In genomic region chr2:152298754-152299153, GRCh38 we compare ENCODE assay signal across 20 cellular contexts. TPM values are rescaled to one million over a fixed set of nuclear protein-coding genes. Genes with fewer than 3 reads are reported as not detected.
A peak's percentile ranks its signal among the peaks of the same experiment; 100 is the strongest.
DNase-seq lines count a peak whose midpoint lies in the region; ATAC-seq, FAIRE-seq and TF ChIP-seq lines count a peak whose summit lies in the region.
"Had no signal": no experiment of that assay in that cellular context is flagged by ENCODE, and none has a peak within 500 bp of the region (broad histone marks: within the 10 kb centered on the region; RNA-seq: fewer than 3 reads in every experiment).

No MANE protein-coding gene starts in this region.

- H3K9me3 ChIP-seq in HepG2 (ENCODE audit: low read length) (no peaks in the 10 kb centered on the region), right lobe of liver (no peaks in the 10 kb centered on the region)
- H3K9me3 ChIP-seq: adrenal gland, transverse colon had no signal

- TF ChIP-seq EP300 in HepG2 (IDR thresholded peaks at IDR 0.05; ENCODE audit: low read depth in 2 of 2, low read length in 2 of 2) = no peak
- no peak for TF ChIP-seq EP300 in HepG2 (CRISPR knock-in tag; IDR thresholded peaks at IDR 0.05; ENCODE audit: borderline replicate concordance)

- no peak overlapping the region for H3K4me3 Mint-ChIP-seq in activated naive CD8-positive, alpha-beta T cell treated with anti-CD3 and anti-CD28 coated beads for 36 hours
- H3K4me3 Mint-ChIP-seq: activated CD8-positive, alpha-beta T cell treated with anti-CD3 and anti-CD28 coated beads for 36 hours; CD8-positive, alpha-beta T cell; stimulated activated memory B cell treated with anti-CD40 and anti-IgM and Interleukin-4, amounts not matched to agents 10 μg/mL and 1 μg/mL and 100 μg/mL, for 72 hours had no signal

- no peak overlapping the region for H3K4me2 ChIP-seq in HepG2 (ENCODE audit: low read depth, low read length)
- H3K4me2 ChIP-seq: PC-9 had no signal

- H3K9me3 Mint-ChIP-seq in activated naive CD8-positive, alpha-beta T cell treated with anti-CD3 and anti-CD28 coated beads for 36 hours = no peaks in the 10 kb centered on the region
- H3K9me3 Mint-ChIP-seq: activated CD8-positive, alpha-beta T cell treated with anti-CD3 and anti-CD28 coated beads for 36 hours; CD8-positive, alpha-beta T cell; stimulated activated memory B cell treated with anti-CD40 and anti-IgM and Interleukin-4, amounts not matched to agents 10 μg/mL and 1 μg/mL and 100 μg/mL, for 72 hours had no signal

- POLR2A ChIA-PET in HepG2 (lab: Yijun Ruan, JAX) = no interaction called here

- no peaks in the 10 kb centered on the region for H3K36me3 Mint-ChIP-seq in activated naive CD8-positive, alpha-beta T cell treated with anti-CD3 and anti-CD28 coated beads for 36 hours
- H3K36me3 Mint-ChIP-seq: CD8-positive, alpha-beta T cell; stimulated activated memory B cell treated with anti-CD40 and anti-IgM and Interleukin-4, amounts not matched to agents 10 μg/mL and 1 μg/mL and 100 μg/mL, for 72 hours had no signal

- H3K27me3 Mint-ChIP-seq in activated naive CD8-positive, alpha-beta T cell treated with anti-CD3 and anti-CD28 coated beads for 36 hours = peaks cover 18% of the 10 kb centered on the region

- H3K27ac ChIP-seq in HepG2 (ENCODE audit: extremely low read length, insufficient read depth, low read length) = no peak overlapping the region
- H3K27ac ChIP-seq in right lobe of liver = no peak overlapping the region
- H3K27ac ChIP-seq: adrenal gland, coronary artery, PC-9, transverse colon had no signal

- ATAC-seq in HepG2 = no peak
- no peak for ATAC-seq in right lobe of liver
- peak; percentile 41 for ATAC-seq in esophagus mucosa
- ATAC-seq: activated CD8-positive, alpha-beta T cell treated with anti-CD3 and anti-CD28 coated beads for 36 hours; CD8-positive, alpha-beta T cell; stimulated activated memory B cell treated with anti-CD40 and anti-IgM and Interleukin-4, amounts not matched to agents 10 μg/mL and 1 μg/mL and 100 μg/mL, for 72 hours had no signal

- no peak overlapping the region for H3K4me3 ChIP-seq in HepG2 (replicated peaks in 1 of 3; ENCODE audit: insufficient read depth in 1 of 3, low read depth in 2 of 3, low read length in 3 of 3)
- H3K4me3 ChIP-seq in right lobe of liver = no peak overlapping the region
- H3K4me3 ChIP-seq: adrenal gland, coronary artery, PC-9, transverse colon had no signal

- H3K27me3 ChIP-seq in HepG2 (ENCODE audit: control insufficient read depth in 1 of 2, insufficient read depth in 2 of 2, low read length in 2 of 2) = peaks cover 0 to 21% of the 10 kb centered on the region in 2 experiments; a peak in 2 of 5 replicates
- no peaks in the 10 kb centered on the region for H3K27me3 ChIP-seq in right lobe of liver
- H3K27me3 ChIP-seq: adrenal gland, transverse colon had no signal

- intact Hi-C loops in HepG2 (cut with micrococcal nuclease; ENCODE audit: unreplicated experiment) (no loop called here), right lobe of liver (cut with DNase I) (no loop called here)

- H3K36me3 ChIP-seq in HepG2 (replicated peaks in 1 of 2; ENCODE audit: control insufficient read depth in 1 of 2, insufficient read depth in 2 of 2, low read length in 2 of 2) = no peaks in the 10 kb centered on the region
- H3K36me3 ChIP-seq in right lobe of liver = no peaks in the 10 kb centered on the region
- H3K36me3 ChIP-seq: adrenal gland, transverse colon had no signal

- H3K4me1 ChIP-seq in HepG2 (ENCODE audit: insufficient read depth, low read length) = no peaks in the 10 kb centered on the region
- H3K4me1 ChIP-seq in right lobe of liver = no peaks in the 10 kb centered on the region
- H3K4me1 ChIP-seq: adrenal gland, transverse colon had no signal

- 3% methylated on average over 1 of the region's 1 CpG for WGBS in HepG2 (ENCODE audit: low lambda C conversion rate)
- WGBS in right lobe of liver (ENCODE audit: insufficient coverage, low coverage, low lambda C conversion rate, missing lambda C conversion rate) = 88% methylated on average over 1 of the region's 1 CpG

- no peaks in the 10 kb centered on the region for H3K79me2 ChIP-seq in HepG2 (ENCODE audit: insufficient read depth, low read length)

- TF ChIP-seq POLR2A in HepG2 (IDR thresholded peaks at IDR 0.05; ENCODE audit: insufficient read depth in 1 of 2, low read depth in 2 of 2, low read length in 2 of 2) (no peak), right lobe of liver (IDR thresholded peaks at IDR 0.05) (no peak)

- H4K20me1 ChIP-seq in HepG2 (ENCODE audit: insufficient read depth, low read length) = no peaks in the 10 kb centered on the region

- in situ Hi-C loops in HepG2 (cut with HindIII; ENCODE audit: extremely low pct_ligation_motif_present, low pct_unique_long_range_greater_than_20kb) = no loop called here

- DNase-seq in HepG2 (ENCODE audit: low spot score) = no peak
- no peak for DNase-seq in right lobe of liver
- peak; percentile 58 for DNase-seq in RPMI7951 (ENCODE audit: low read depth)
- no peak for DNase-seq in T-helper 1 cell
- no peak for DNase-seq in amniotic stem cell (lab: John Stamatoyannopoulos, UW)
- DNase-seq in NOMO-1 (lab: John Stamatoyannopoulos, UW; ENCODE audit: unreplicated experiment in 2 of 2) = no peak
- no peak for DNase-seq in activated naive CD8-positive, alpha-beta T cell treated with anti-CD3 and anti-CD28 coated beads for 36 hours
- DNase-seq: activated CD8-positive, alpha-beta T cell treated with anti-CD3 and anti-CD28 coated beads for 36 hours; adrenal gland; CD8-positive, alpha-beta T cell; hypothalamus; NCI-H1417 treated with DMSO at 0.1 percent for 48 hours; NCI-H446 treated with DMSO at 0.1 percent for 48 hours; occipital lobe; transverse colon had no signal

- H3K27ac Mint-ChIP-seq in activated naive CD8-positive, alpha-beta T cell treated with anti-CD3 and anti-CD28 coated beads for 36 hours = no peak overlapping the region
- H3K27ac Mint-ChIP-seq: activated CD8-positive, alpha-beta T cell treated with anti-CD3 and anti-CD28 coated beads for 36 hours; CD8-positive, alpha-beta T cell; stimulated activated memory B cell treated with anti-CD40 and anti-IgM and Interleukin-4, amounts not matched to agents 10 μg/mL and 1 μg/mL and 100 μg/mL, for 72 hours had no signal

- no peak for TF ChIP-seq RAD21 in HepG2 (CRISPR knock-in tag; IDR thresholded peaks at IDR 0.05)

- FAIRE-seq in HepG2 (lab: Jason Lieb, UNC) = no peak
- FAIRE-seq: G401.6 had no signal

- no peak for TF ChIP-seq CTCF in HepG2 (CRISPR knock-in tag; IDR thresholded peaks at IDR 0.05)
- TF ChIP-seq CTCF in right lobe of liver (IDR thresholded peaks at IDR 0.05) = no peak

- BruUV-seq in HepG2 (replicated peaks; lab: Mats Ljungman, UMichigan) = no TSS peak

- H3K4me1 Mint-ChIP-seq in activated naive CD8-positive, alpha-beta T cell treated with anti-CD3 and anti-CD28 coated beads for 36 hours = no peaks in the 10 kb centered on the region
- H3K4me1 Mint-ChIP-seq: stimulated activated memory B cell treated with anti-CD40 and anti-IgM and Interleukin-4, amounts not matched to agents 10 μg/mL and 1 μg/mL and 100 μg/mL, for 72 hours had no signal

- CTCF ChIA-PET in HepG2 (lab: Yijun Ruan, JAX; ENCODE audit: low intra/inter-chr PET ratio, low total read pairs) = no interaction called here

- H3K9ac ChIP-seq in HepG2 (ENCODE audit: insufficient read depth, low read depth, low read length) = no peak overlapping the region

- no peak overlapping the region for H2AFZ ChIP-seq in HepG2 (ENCODE audit: low read length)
- H2AFZ ChIP-seq: PC-9 had no signal

TF ChIP-seq in HepG2, 621 proteins besides CTCF, POLR2A, EP300 and RAD21 (continues in another document):
- TF ChIP-seq MAFF (IDR thresholded peaks at IDR 0.05; ENCODE audit: low read depth, low read length) (peak; percentile 69), PITX1 (CRISPR knock-in tag; IDR thresholded peaks at IDR 0.05) (no peak), NFE2L2 (IDR thresholded peaks at IDR 0.05; ENCODE audit: low read length) (peak; percentile 67), MAFK (conservative IDR thresholded peaks at IDR 0.05 in 1 of 2, IDR thresholded peaks at IDR 0.05 in 1 of 2; ENCODE audit: low read length in 2 of 2) (peak; percentile 77 to 82), ZNF160 (CRISPR knock-in tag; IDR thresholded peaks at IDR 0.05) (no peak)

RNA-seq across cellular contexts. Expression of gene FMNL2, which starts 36.2 kb away (rescaled TPM):
- total RNA-seq in HepG2 (2016; rRNA removed; fragmentation: Illumina TruSeq; extraction: Trizol) = 63.2 and 66.5 TPM in 2 replicates
- total RNA-seq in HepG2 (2016; cell fraction: cytosol; rRNA removed; fragmentation: Illumina TruSeq; extraction: Trizol; ENCODE audit: low read depth) = 6.8 and 8.5 TPM in 2 replicates
- total RNA-seq in HepG2 (2016; cell fraction: insoluble cytoplasmic fraction; rRNA removed; fragmentation: Illumina TruSeq; extraction: Trizol) = 60.0 and 65.7 TPM in 2 replicates
- 25.0 and 25.7 TPM in 2 replicates for total RNA-seq in HepG2 (2016; cell fraction: membrane; rRNA removed; fragmentation: Illumina TruSeq; extraction: Trizol)
- total RNA-seq in HepG2 (2016; cell fraction: nucleus; rRNA removed; fragmentation: Illumina TruSeq; extraction: Trizol) = 76.2 and 83.3 TPM in 2 replicates
- 62.5 and 67.7 TPM in 2 replicates for polyA plus RNA-seq in HepG2 (2011; rRNA removed)
- polyA plus RNA-seq in HepG2 (2011; cell fraction: cytosol; rRNA removed) = 20.3 and 32.4 TPM in 2 replicates
- 78.2 and 99.5 TPM in 2 replicates for polyA plus RNA-seq in HepG2 (2011; cell fraction: nucleus; rRNA removed)
- 73.3 and 86.5 TPM in 2 replicates for polyA plus RNA-seq in HepG2 (2012)
- 1.7 and 2.1 TPM in 2 replicates for polyA plus RNA-seq in HepG2 (2016; cell fraction: cytosol; fragmentation: Illumina TruSeq; extraction: Trizol; ENCODE audit: low read depth)
- 66.8 and 70.0 TPM in 2 replicates for polyA plus RNA-seq in HepG2 (2016; cell fraction: insoluble cytoplasmic fraction; fragmentation: Illumina TruSeq; extraction: Trizol; ENCODE audit: low read depth)
- polyA plus RNA-seq in HepG2 (2016; cell fraction: membrane; fragmentation: Illumina TruSeq; extraction: Trizol; ENCODE audit: low read depth) = 9.7 and 11.9 TPM in 2 replicates
- polyA plus RNA-seq in HepG2 (2016; cell fraction: nucleus; fragmentation: Illumina TruSeq; extraction: Trizol; ENCODE audit: insufficient read depth, low read depth) = 139 and 144 TPM in 2 replicates
- 4.2 and 30.7 TPM in 2 replicates for polyA minus RNA-seq in HepG2 (2011; rRNA and poly(A)+ RNA removed; ENCODE audit: low replicate concordance)
- 43.7 and 45.2 TPM in 2 replicates for polyA minus RNA-seq in HepG2 (2011; cell fraction: cytosol; rRNA and poly(A)+ RNA removed)
- polyA minus RNA-seq in HepG2 (2011; cell fraction: nucleus; rRNA and poly(A)+ RNA removed) = 160 and 184 TPM in 2 replicates
- 10 to 100 TPM in 2 of 6 experiments, 1 to 10 TPM in 4; 3.5 to 12.1 (median 7.1) TPM for total RNA-seq in right lobe of liver
- total RNA-seq in RPMI7951 (2014; rRNA removed; shearing (Covaris generic)) = 41.3 and 51.7 TPM in 2 replicates
- 12.4 TPM for total RNA-seq in esophagus mucosa
- total RNA-seq in activated naive CD8-positive, alpha-beta T cell treated with anti-CD3 and anti-CD28 coated beads for 36 hours = 1 to 10 TPM in 1 of 2 experiments, under 1 TPM in 1; 0.98 to 1.3 TPM
